ENCODE assay signal across 8 cellular contexts in the genomic region with DNA sequence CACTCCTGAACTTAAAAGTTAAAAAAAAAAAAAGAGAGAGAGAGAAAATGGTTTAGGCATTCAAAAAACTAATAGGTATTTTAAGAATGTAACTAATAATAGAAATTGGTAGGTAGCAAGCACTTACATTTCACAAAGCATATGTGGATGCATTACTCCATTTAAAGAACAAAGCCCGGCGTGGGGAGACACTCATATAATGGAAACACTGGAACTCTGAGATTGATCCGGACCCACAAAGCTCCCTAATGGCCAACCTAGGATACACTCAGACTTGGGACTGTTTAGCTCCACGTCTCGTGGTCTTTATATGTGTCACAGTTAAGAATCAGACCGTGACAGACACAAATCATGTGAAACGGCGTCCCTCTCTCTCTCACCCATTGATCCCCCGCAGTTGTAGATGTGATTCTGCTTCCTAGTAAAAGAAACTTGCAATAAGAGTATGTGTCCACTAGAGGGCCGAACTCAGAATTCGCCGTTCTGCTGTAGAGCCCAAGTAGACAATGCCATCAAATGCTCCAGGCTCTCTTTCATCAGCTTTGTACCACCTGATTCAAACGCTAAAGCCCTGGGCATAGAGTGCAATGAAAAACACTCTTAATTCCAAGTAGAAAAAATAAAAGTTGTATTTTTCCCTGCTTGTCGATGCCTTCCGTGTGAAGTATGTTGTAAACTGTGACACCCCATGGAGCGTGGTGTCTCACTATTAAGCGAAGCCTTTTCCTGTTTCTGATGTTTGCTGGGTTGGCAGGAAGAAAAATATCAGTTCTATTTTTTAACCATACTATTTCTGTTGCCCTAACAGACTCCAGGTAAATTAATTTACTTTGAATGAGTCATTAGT.
DNase-seq lines count a peak whose midpoint lies in the region; ATAC-seq and TF ChIP-seq lines count a peak whose summit lies in the region.

No MANE protein-coding gene starts in this region.

- H3K27ac Mint-ChIP-seq in osteocyte (ENCODE audit: unreplicated experiment): no peak overlapping the region

- peak; percentile 70 for TF ChIP-seq CTCF in WI38 (IDR thresholded peaks at IDR 0.05; ENCODE audit: low read depth, low read length)
- TF ChIP-seq CTCF in osteocyte (IDR thresholded peaks at IDR 0.05): peak; percentile 90

- H3K4me1 ChIP-seq in effector memory CD4-positive, alpha-beta T cell (ENCODE audit: control insufficient read depth, insufficient read depth, low read length, poor library complexity, severe bottlenecking): peaks cover 3% of the 10 kb centered on the region

- H3K36me3 Mint-ChIP-seq in osteocyte (ENCODE audit: unreplicated experiment): no peaks in the 10 kb centered on the region

- no peaks in the 10 kb centered on the region for H3K9me3 ChIP-seq in effector memory CD4-positive, alpha-beta T cell (ENCODE audit: control insufficient read depth, low read length)

- H3K27me3 Mint-ChIP-seq in osteocyte (ENCODE audit: unreplicated experiment): peaks cover 6% of the 10 kb centered on the region

- ATAC-seq in GM19023 (IDR thresholded peaks at IDR 0.05; ENCODE audit: unreplicated experiment) (peak; percentile 98), HG03066 (IDR thresholded peaks at IDR 0.05; ENCODE audit: low read depth, unreplicated experiment) (peak; percentile 97)

- no peak overlapping the region for H3K27ac ChIP-seq in effector memory CD4-positive, alpha-beta T cell (ENCODE audit: insufficient read depth, low read length, poor library complexity, severe bottlenecking)

- no peaks in the 10 kb centered on the region for H3K9me3 Mint-ChIP-seq in osteocyte (ENCODE audit: unreplicated experiment)

- H3K4me3 ChIP-seq in WI38 (ENCODE audit: low read depth, low read length): no peak overlapping the region
- H3K4me3 ChIP-seq in effector memory CD4-positive, alpha-beta T cell (ENCODE audit: insufficient read depth, low read depth, low read length, poor library complexity, severe bottlenecking): no peak overlapping the region

- peak; percentile 74 for DNase-seq in DMS 273 (lab: John Stamatoyannopoulos, UW; ENCODE audit: unreplicated experiment)
- DNase-seq in NCI-H1930 (lab: John Stamatoyannopoulos, UW): peak; percentile 36 to 52
- DNase-seq in globus pallidus (ENCODE audit: low spot score): peak; percentile 59
- DNase-seq in osteocyte (ENCODE audit: extremely low spot score, unreplicated experiment): no peak
- DNase-seq in effector memory CD4-positive, alpha-beta T cell: no peak

- H3K4me3 Mint-ChIP-seq in osteocyte (ENCODE audit: unreplicated experiment): peak overlapping the region; percentile 58

- H3K27me3 ChIP-seq in effector memory CD4-positive, alpha-beta T cell (replicated peaks; ENCODE audit: control insufficient read depth, insufficient read depth, low read length, poor library complexity, severe bottlenecking): no peaks in the 10 kb centered on the region

- no peaks in the 10 kb centered on the region for H3K36me3 ChIP-seq in effector memory CD4-positive, alpha-beta T cell (ENCODE audit: control insufficient read depth, insufficient read depth, low read length)

- H3K4me1 Mint-ChIP-seq in osteocyte (ENCODE audit: unreplicated experiment): peaks cover 8% of the 10 kb centered on the region

Comparison
In these comparisons a context has a peak if more than half of its experiments do, and no peak if none do; other contexts are left out.
1. DNase-seq: peak in DMS 273 (single experiment), NCI-H1930 (2 of 2) and globus pallidus (single experiment); none in osteocyte (single experiment) and effector memory CD4-positive, alpha-beta T cell (0 of 3).